Comparison of ENCODE assay signal across 1 cellular context in genomic region chr20:21129861-21130260, GRCh38.
TF ChIP-seq lines count a peak whose summit lies in the region.

No MANE protein-coding gene starts in this region.

TF ChIP-seq in HepG2, 621 proteins besides CTCF, POLR2A, EP300 and RAD21:
- TF ChIP-seq TIGD3 (CRISPR knock-in tag; IDR thresholded peaks at IDR 0.05; ENCODE audit: borderline replicate concordance) (no peak), ZNF18 (CRISPR knock-in tag; IDR thresholded peaks at IDR 0.05; ENCODE audit: insufficient replicate concordance) (no peak), ZBTB33 (CRISPR knock-in tag; IDR thresholded peaks at IDR 0.05) (0 out of 2 replicates have a peak, but pooled peaks have one; percentile 38)
TF ChIP-seq in HepG2: peak in this region for 1.
